8 cellular contexts compared by ENCODE assay signal in genomic region chr6:12844284-12845223, GRCh38.
DNase-seq lines count a peak whose midpoint lies in the region; ATAC-seq and TF ChIP-seq lines count a peak whose summit lies in the region.

No MANE protein-coding gene starts in this region.

- H3K4me1 ChIP-seq in adipocyte (ENCODE audit: control insufficient read depth, insufficient read depth, low read length) (no peaks in the 10 kb centered on the region), left lung (no peaks in the 10 kb centered on the region)

- no peak overlapping the region for H3K27ac ChIP-seq in left lung

- peak; percentile 3 for DNase-seq in ELF-1 (ENCODE audit: low read depth, low spot score)
- DNase-seq in LHCN-M2 (ENCODE audit: low read depth), result peak; percentile 46
- DNase-seq in adipocyte (ENCODE audit: low read depth), result peak; percentile 56
- no peak for DNase-seq in left lung
- DNase-seq in putamen (ENCODE audit: low spot score), result no peak
- no peak for DNase-seq in immature natural killer cell

- H3K36me3 Mint-ChIP-seq in immature natural killer cell, result no peaks in the 10 kb centered on the region

- peak; percentile 20 to 44 for TF ChIP-seq CTCF in left lung (IDR thresholded peaks at IDR 0.05)

- H3K4me1 Mint-ChIP-seq in immature natural killer cell, result no peaks in the 10 kb centered on the region

- H3K9ac ChIP-seq in adipocyte (ENCODE audit: low read length), result no peak overlapping the region

- intact Hi-C loops in left lung (cut with DNase I), result no loop called here

- peaks cover 1 to 6% (median 2%) of the 10 kb centered on the region in 3 donors for H3K27me3 Mint-ChIP-seq in immature natural killer cell (ENCODE audit: low read depth in 3 of 3)

- H3K9me3 Mint-ChIP-seq in immature natural killer cell, result no peaks in the 10 kb centered on the region

- H3K4me3 ChIP-seq in adipocyte (ENCODE audit: low read length) (no peak overlapping the region), left lung (no peak overlapping the region)

- H3K36me3 ChIP-seq in adipocyte (ENCODE audit: control insufficient read depth, insufficient read depth, low read length, severe bottlenecking), result no peaks in the 10 kb centered on the region
- no peaks in the 10 kb centered on the region for H3K36me3 ChIP-seq in left lung

- H3K27me3 ChIP-seq in adipocyte (replicated peaks; ENCODE audit: control insufficient read depth, insufficient read depth, low read length) (peaks cover 11% of the 10 kb centered on the region), left lung (peaks cover 0 to 10% of the 10 kb centered on the region in 2 donors)

- H3K27ac Mint-ChIP-seq in immature natural killer cell, result no peak overlapping the region

- H3K9me3 ChIP-seq in adipocyte (ENCODE audit: control insufficient read depth, low read length) (no peaks in the 10 kb centered on the region), left lung (no peaks in the 10 kb centered on the region)

- H3K4me3 Mint-ChIP-seq in immature natural killer cell, result no peak overlapping the region

- ATAC-seq in left lung, result no peak
- no peak for ATAC-seq in GM18907 (IDR thresholded peaks at IDR 0.05; ENCODE audit: unreplicated experiment)
- no peak for ATAC-seq in HG02884 (IDR thresholded peaks at IDR 0.05; ENCODE audit: unreplicated experiment)

Comparison
In these comparisons a context has a peak if more than half of its experiments do, and no peak if none do; other contexts are left out.
1. DNase-seq: peak in ELF-1 (single experiment), LHCN-M2 (single experiment) and adipocyte (single experiment); none in left lung (0 of 2), putamen (single experiment) and immature natural killer cell (0 of 3).